ENCODE assay signal across 1 cellular context in genomic region chr21:46347791-46348381, GRCh38.
TF ChIP-seq lines count a peak whose summit lies in the region.

No MANE protein-coding gene starts in this region.

TF ChIP-seq in HepG2, 621 proteins besides CTCF, POLR2A, EP300 and RAD21 (continued from another document):
- TF ChIP-seq SNAPC5 (CRISPR knock-in tag; IDR thresholded peaks at IDR 0.05; ENCODE audit: borderline replicate concordance) = no peak
- no peak for TF ChIP-seq POLR2AphosphoS2 (IDR thresholded peaks at IDR 0.05; ENCODE audit: low read depth, low read length)
- TF ChIP-seq HNRNPK (IDR thresholded peaks at IDR 0.05; ENCODE audit: low read depth, low read length, poor library complexity, severe bottlenecking) = no peak
- TF ChIP-seq PATZ1 (CRISPR knock-in tag; IDR thresholded peaks at IDR 0.05) = no peak
